Comparison of ENCODE assay signal across 1 cellular context in genomic region chr3:186097663-186098451, GRCh38.
A peak's percentile ranks its signal among the peaks of the same experiment; 100 is the strongest.
TF ChIP-seq lines count a peak whose summit lies in the region.

No MANE protein-coding gene starts in this region.

TF ChIP-seq in HepG2, 621 proteins besides CTCF, POLR2A, EP300 and RAD21 (continued from another document and continues in another):
- no peak for TF ChIP-seq RFX5 (IDR thresholded peaks at IDR 0.05; ENCODE audit: low read depth, low read length)
- no peak for TF ChIP-seq ZFP82 (CRISPR knock-in tag; IDR thresholded peaks at IDR 0.05; ENCODE audit: borderline replicate concordance)
- no peak for TF ChIP-seq TBP (CRISPR knock-in tag; IDR thresholded peaks at IDR 0.05)
- TF ChIP-seq ZBTB42 (CRISPR knock-in tag; IDR thresholded peaks at IDR 0.05), result no peak
- TF ChIP-seq NFE2L1 (CRISPR knock-in tag; IDR thresholded peaks at IDR 0.05; ENCODE audit: borderline replicate concordance), result no peak
- no peak; the same call in 1 of the 2 replicates for TF ChIP-seq SAFB2 (CRISPR knock-in tag; IDR thresholded peaks at IDR 0.05; ENCODE audit: borderline replicate concordance, low read depth)
- TF ChIP-seq ARID2 (CRISPR knock-in tag; IDR thresholded peaks at IDR 0.05; ENCODE audit: borderline replicate concordance), result peak; percentile 72; the same call in 1 of the 2 replicates
- peak; percentile 58; the same call in 1 of the 2 replicates for TF ChIP-seq KDM5A (IDR thresholded peaks at IDR 0.05; ENCODE audit: borderline replicate concordance, low read length)
- peak; percentile 64; the same call in 1 of the 2 replicates for TF ChIP-seq AFF4 (CRISPR knock-in tag; IDR thresholded peaks at IDR 0.05)
- no peak for TF ChIP-seq ZHX2 (IDR thresholded peaks at IDR 0.05; ENCODE audit: low read depth)
- TF ChIP-seq ZHX2 (CRISPR knock-in tag; IDR thresholded peaks at IDR 0.05; ENCODE audit: borderline replicate concordance), result no peak; the same call in 1 of the 2 replicates
- TF ChIP-seq, protein P1, sequence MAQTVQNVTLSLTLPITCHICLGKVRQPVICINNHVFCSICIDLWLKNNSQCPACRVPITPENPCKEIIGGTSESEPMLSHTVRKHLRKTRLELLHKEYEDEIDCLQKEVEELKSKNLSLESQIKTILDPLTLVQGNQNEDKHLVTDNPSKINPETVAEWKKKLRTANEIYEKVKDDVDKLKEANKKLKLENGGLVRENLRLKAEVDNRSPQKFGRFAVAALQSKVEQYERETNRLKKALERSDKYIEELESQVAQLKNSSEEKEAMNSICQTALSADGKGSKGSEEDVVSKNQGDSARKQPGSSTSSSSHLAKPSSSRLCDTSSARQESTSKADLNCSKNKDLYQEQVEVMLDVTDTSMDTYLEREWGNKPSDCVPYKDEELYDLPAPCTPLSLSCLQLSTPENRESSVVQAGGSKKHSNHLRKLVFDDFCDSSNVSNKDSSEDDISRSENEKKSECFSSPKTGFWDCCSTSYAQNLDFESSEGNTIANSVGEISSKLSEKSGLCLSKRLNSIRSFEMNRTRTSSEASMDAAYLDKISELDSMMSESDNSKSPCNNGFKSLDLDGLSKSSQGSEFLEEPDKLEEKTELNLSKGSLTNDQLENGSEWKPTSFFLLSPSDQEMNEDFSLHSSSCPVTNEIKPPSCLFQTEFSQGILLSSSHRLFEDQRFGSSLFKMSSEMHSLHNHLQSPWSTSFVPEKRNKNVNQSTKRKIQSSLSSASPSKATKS (CRISPR knock-in tag; IDR thresholded peaks at IDR 0.05), result no peak
- 0 out of 2 replicates have a peak, but pooled peaks have one; percentile 37 for TF ChIP-seq CREM (IDR thresholded peaks at IDR 0.05)
- TF ChIP-seq CREM (CRISPR knock-in tag; IDR thresholded peaks at IDR 0.05), result no peak
- TF ChIP-seq CENPT (CRISPR knock-in tag; IDR thresholded peaks at IDR 0.05; ENCODE audit: low read depth), result no peak
- TF ChIP-seq ZNF367 (CRISPR knock-in tag; IDR thresholded peaks at IDR 0.05; ENCODE audit: borderline replicate concordance), result no peak
- TF ChIP-seq NCOA2 (CRISPR knock-in tag; IDR thresholded peaks at IDR 0.05), result peak; percentile 72; the same call in 1 of the 2 replicates
- TF ChIP-seq ZNF605 (CRISPR knock-in tag; IDR thresholded peaks at IDR 0.05), result no peak
- TF ChIP-seq ZNF550 (CRISPR knock-in tag; IDR thresholded peaks at IDR 0.05; ENCODE audit: borderline replicate concordance), result no peak
- TF ChIP-seq ZNF235 (CRISPR knock-in tag; IDR thresholded peaks at IDR 0.05; ENCODE audit: borderline replicate concordance), result no peak
- TF ChIP-seq HES4 (CRISPR knock-in tag; IDR thresholded peaks at IDR 0.05; ENCODE audit: borderline replicate concordance), result no peak
- no peak for TF ChIP-seq SNAPC5 (CRISPR knock-in tag; IDR thresholded peaks at IDR 0.05; ENCODE audit: borderline replicate concordance)
- 0 out of 2 replicates have a peak, but pooled peaks have one; percentile 28 for TF ChIP-seq AHDC1 (CRISPR knock-in tag; IDR thresholded peaks at IDR 0.05; ENCODE audit: borderline replicate concordance)
- peak; percentile 100 for TF ChIP-seq MEIS1 (CRISPR knock-in tag; IDR thresholded peaks at IDR 0.05; ENCODE audit: borderline replicate concordance)
- no peak for TF ChIP-seq ZNF282 (IDR thresholded peaks at IDR 0.05; ENCODE audit: partially characterized antibody)
- no peak for TF ChIP-seq ZNF512 (CRISPR knock-in tag; IDR thresholded peaks at IDR 0.05)
- no peak for TF ChIP-seq SPEN (CRISPR knock-in tag; IDR thresholded peaks at IDR 0.05; ENCODE audit: low read depth)
- TF ChIP-seq HOXD1 (CRISPR knock-in tag; IDR thresholded peaks at IDR 0.05), result peak; percentile 88
- TF ChIP-seq, protein P2, sequence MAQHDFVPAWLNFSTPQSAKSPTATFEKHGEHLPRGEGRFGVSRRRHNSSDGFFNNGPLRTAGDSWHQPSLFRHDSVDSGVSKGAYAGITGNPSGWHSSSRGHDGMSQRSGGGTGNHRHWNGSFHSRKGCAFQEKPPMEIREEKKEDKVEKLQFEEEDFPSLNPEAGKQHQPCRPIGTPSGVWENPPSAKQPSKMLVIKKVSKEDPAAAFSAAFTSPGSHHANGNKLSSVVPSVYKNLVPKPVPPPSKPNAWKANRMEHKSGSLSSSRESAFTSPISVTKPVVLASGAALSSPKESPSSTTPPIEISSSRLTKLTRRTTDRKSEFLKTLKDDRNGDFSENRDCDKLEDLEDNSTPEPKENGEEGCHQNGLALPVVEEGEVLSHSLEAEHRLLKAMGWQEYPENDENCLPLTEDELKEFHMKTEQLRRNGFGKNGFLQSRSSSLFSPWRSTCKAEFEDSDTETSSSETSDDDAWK (CRISPR knock-in tag; IDR thresholded peaks at IDR 0.05), result no peak
- no peak; the same call in 1 of the 2 replicates for TF ChIP-seq IRF2 (CRISPR knock-in tag; IDR thresholded peaks at IDR 0.05)
- TF ChIP-seq ZNF773 (CRISPR knock-in tag; IDR thresholded peaks at IDR 0.05; ENCODE audit: borderline replicate concordance), result no peak
- TF ChIP-seq SIX1 (CRISPR knock-in tag; IDR thresholded peaks at IDR 0.05; ENCODE audit: borderline replicate concordance), result peak; percentile 8; the same call in 1 of the 2 replicates
- TF ChIP-seq ZNF644 (CRISPR knock-in tag; IDR thresholded peaks at IDR 0.05; ENCODE audit: low read depth), result no peak
- TF ChIP-seq HOXA5 (CRISPR knock-in tag; IDR thresholded peaks at IDR 0.05), result no peak
- TF ChIP-seq SRSF4 (IDR thresholded peaks at IDR 0.05; ENCODE audit: low read depth, low read length, poor library complexity, severe bottlenecking), result no peak
- no peak for TF ChIP-seq ZNF18 (CRISPR knock-in tag; IDR thresholded peaks at IDR 0.05; ENCODE audit: insufficient replicate concordance)
- TF ChIP-seq NR2F2 (IDR thresholded peaks at IDR 0.05; ENCODE audit: borderline replicate concordance, low read depth), result peak; percentile 51; the same call in 1 of the 2 replicates
